27 cellular contexts compared by ENCODE assay signal in the genomic region with DNA sequence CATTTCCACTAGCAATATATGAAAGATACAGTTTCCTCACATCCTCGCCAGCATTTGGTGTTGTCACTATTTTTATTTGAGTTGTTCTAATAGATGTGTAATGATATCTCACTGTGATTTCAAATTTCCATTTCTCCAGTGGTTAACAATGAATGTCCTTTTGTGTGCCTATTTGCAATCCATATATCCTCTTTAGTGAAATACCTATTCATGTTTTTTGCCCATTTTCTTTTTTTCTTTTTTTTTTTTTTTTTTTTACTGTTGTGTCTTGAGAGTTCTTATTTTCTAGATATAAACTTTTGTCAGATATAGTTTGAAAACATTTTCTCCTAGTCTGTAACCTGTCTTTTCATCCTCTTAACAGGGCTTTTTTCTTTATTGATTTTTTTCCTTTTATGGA.
"Had no signal": no experiment of that assay in that cellular context is flagged by ENCODE, and none has a peak within 500 bp of the region (broad histone marks: within the 10 kb centered on the region; RNA-seq: fewer than 3 reads in every experiment).

No MANE protein-coding gene starts in this region.

- H3K4me1 ChIP-seq: testis, upper lobe of right lung had no signal

- H3K4me3 ChIP-seq: stomach, suprapubic skin, testis, thoracic aorta, thyroid gland, tibial artery, tibial nerve, transverse colon, upper lobe of left lung, upper lobe of right lung, uterus, vagina had no signal

- H3K27me3 ChIP-seq: testis, thyroid gland, tibial artery, transverse colon, upper lobe of left lung, upper lobe of right lung, uterus, vagina had no signal

- ATAC-seq: stimulated activated effector memory CD8-positive, alpha-beta T cell treated with anti-CD3 and anti-CD28 coated beads, Interleukin-12 subunit alpha, Interleukin-12 subunit beta, amount 100 ng/mL, for 72 hours; stimulated activated memory B cell treated with anti-CD40 and anti-IgM and Interleukin-4, amounts not matched to agents 10 μg/mL and 1 μg/mL and 100 μg/mL, for 72 hours; stimulated activated naive B cell treated with anti-CD40 and anti-IgM and Interleukin-4, amounts not matched to agents 10 μg/mL and 1 μg/mL and 100 μg/mL, for 72 hours; stimulated activated naive CD8-positive, alpha-beta T cell treated with anti-CD3 and anti-CD28 coated beads, Interleukin-15, amount 100 ng/mL, for 72 hours; stimulated activated naive CD8-positive, alpha-beta T cell treated with anti-CD3 and anti-CD28 coated beads, Interleukin-15, Interleukin-2, amounts not matched to agents 100 U/mL and 50 U/mL, for 24 hours; upper lobe of right lung had no signal

- H3K36me3 ChIP-seq: stomach, suprapubic skin, thoracic aorta, thyroid gland, tibial artery, tibial nerve, transverse colon, upper lobe of left lung, upper lobe of right lung, uterus, vagina had no signal

- FAIRE-seq: urothelium cell line had no signal

- H3K27ac ChIP-seq: stomach, suprapubic skin, testis, thoracic aorta, thyroid gland, tibial artery, tibial nerve, transverse colon, upper lobe of left lung, upper lobe of right lung, uterus, vagina had no signal

- DNase-seq: stimulated activated CD4-positive, alpha-beta T cell treated with anti-CD3 and anti-CD28 coated beads, Interleukin-2, amount 100 ng/mL, for 48 hours; stimulated activated CD4-positive, alpha-beta T cell treated with anti-CD3 and anti-CD28 coated beads, Interleukin-4, amount 100 ng/mL, for 1 hour; stimulated activated CD4-positive, alpha-beta T cell treated with anti-CD3 and anti-CD28 coated beads, Interleukin-4, amount 100 ng/mL, for 24 hours; stimulated activated CD4-positive, alpha-beta T cell treated with anti-CD3 and anti-CD28 coated beads, Interleukin-4, amount 100 ng/mL, for 4 hours; stimulated activated CD8-positive, alpha-beta memory T cell treated with anti-CD3 and anti-CD28 coated beads, Interleukin-4, amount 100 ng/mL, for 48 hours; stimulated activated naive B cell treated with anti-CD40 and anti-IgM and Interleukin-4, amounts not matched to agents 10 μg/mL and 1 μg/mL and 100 μg/mL, for 72 hours; stimulated activated naive CD4-positive, alpha-beta T cell; stimulated activated naive CD4-positive, alpha-beta T cell treated with Interleukin-2 at 50 U/mL for 16 hours; stimulated activated naive CD8-positive, alpha-beta T cell treated with anti-CD3 and anti-CD28 coated beads, Interleukin-15, amount 100 ng/mL, for 72 hours; stimulated activated naive CD8-positive, alpha-beta T cell treated with anti-CD3 and anti-CD28 coated beads, Interleukin-15, Interleukin-2, amounts not matched to agents 100 U/mL and 50 U/mL, for 24 hours; stomach; substantia nigra; testis; thyroid gland; tibial artery; transverse colon; trophoblast cell; upper lobe of left lung; upper lobe of right lung; uterus had no signal

- H3K9me3 ChIP-seq: stomach, suprapubic skin, testis, thoracic aorta, thyroid gland, tibial artery, transverse colon, upper lobe of right lung, vagina had no signal
